8 cellular contexts compared by ENCODE assay signal in genomic region chr6:129621252-129621651, GRCh38.
DNase-seq lines count a peak whose midpoint lies in the region; ATAC-seq, FAIRE-seq and TF ChIP-seq lines count a peak whose summit lies in the region.

No MANE protein-coding gene starts in this region.

- FAIRE-seq in small intestine (lab: Jason Lieb, UNC), result no peak

- ATAC-seq in body of pancreas (peak; percentile 31), HG03175 (IDR thresholded peaks at IDR 0.05; ENCODE audit: unreplicated experiment) (no peak)

- POLR2A ChIA-PET in OCI-LY7 (lab: Charles Lee), result interaction anchor here (1.2 kb wide), 1 partner anchor 10 kb away, joined by 3 read pairs; no protein-coding TSS in a partner anchor

- WGBS in body of pancreas, 2 donors, result 84 to 85% methylated on average over 4 of the region's 4 CpGs
- 91 to 96% (median 92%) methylated on average over 4 of the region's 4 CpGs for WGBS in small intestine, 3 donors

- intact Hi-C loops in OCI-LY7 (cut with micrococcal nuclease; ENCODE audit: unreplicated experiment) (no loop called here), body of pancreas (cut with DNase I) (no loop called here)

- H4K20me1 ChIP-seq in OCI-LY7 (ENCODE audit: insufficient read depth, low read length), result no peaks in the 10 kb centered on the region

- no TSS peak for BruUV-seq in OCI-LY7 (replicated peaks; lab: Mats Ljungman, UMichigan)

- TF ChIP-seq CTCF in GM12875 (IDR thresholded peaks at IDR 0.05; ENCODE audit: borderline replicate concordance, insufficient read depth, low read depth, low read length) (peak; percentile 33; the same call in 1 of the 2 replicates), OCI-LY7 (conservative IDR thresholded peaks at IDR 0.05; ENCODE audit: low read length) (peak; percentile 68), body of pancreas (IDR thresholded peaks at IDR 0.05) (peak in 4 of 7 experiments; percentile 28 to 51 (median 40))

- no peaks in the 10 kb centered on the region for H3K79me2 ChIP-seq in OCI-LY7 (ENCODE audit: insufficient read depth, low read depth, low read length)

- no peaks in the 10 kb centered on the region for H3K9me3 ChIP-seq in OCI-LY7 (ENCODE audit: low read length)
- no peaks in the 10 kb centered on the region for H3K9me3 ChIP-seq in body of pancreas
- H3K9me3 ChIP-seq in small intestine (ENCODE audit: control insufficient read depth, low read depth), result no peaks in the 10 kb centered on the region

- DNase-seq in OCI-LY7 (ENCODE audit: low spot score), result peak; percentile 16
- peak in 3 of 4 donors; percentile 19 to 52 (median 41) for DNase-seq in body of pancreas
- peak; percentile 42 for DNase-seq in small intestine
- no peak for DNase-seq in NCI-H510A (lab: John Stamatoyannopoulos, UW)
- no peak for DNase-seq in NCI-H187 (lab: John Stamatoyannopoulos, UW)
- DNase-seq in NCI-H1105 (lab: John Stamatoyannopoulos, UW), result no peak

- no peaks in the 10 kb centered on the region for H3K9me2 ChIP-seq in OCI-LY7 (ENCODE audit: insufficient read depth, low read length)

- H3K27me3 ChIP-seq in body of pancreas (no peaks in the 10 kb centered on the region), small intestine (ENCODE audit: control insufficient read depth in 2 of 2, insufficient read depth in 2 of 2, low read length in 2 of 2) (no peaks in the 10 kb centered on the region)

- no peak overlapping the region for H3K27ac ChIP-seq in OCI-LY7 (ENCODE audit: low read depth, low read length, poor library complexity, severe bottlenecking)
- no peak overlapping the region for H3K27ac ChIP-seq in body of pancreas
- H3K27ac ChIP-seq in small intestine (ENCODE audit: low read depth in 1 of 2, low read length in 1 of 2), result no peak overlapping the region

- CTCF ChIA-PET in OCI-LY7 (lab: Charles Lee; ENCODE audit: unreplicated experiment), result no interaction called here

- no peak overlapping the region for H3K4me2 ChIP-seq in OCI-LY7 (ENCODE audit: low read length)

- no peak for TF ChIP-seq POLR2A in body of pancreas (IDR thresholded peaks at IDR 0.05)

- H3K36me3 ChIP-seq in OCI-LY7 (ENCODE audit: insufficient read depth, low read length) (no peaks in the 10 kb centered on the region), body of pancreas (replicated peaks in 1 of 2; ENCODE audit: insufficient read depth in 1 of 2, low read depth in 2 of 2) (peaks cover 0 to 1% of the 10 kb centered on the region in 2 donors), small intestine (ENCODE audit: control insufficient read depth in 2 of 2, insufficient read depth in 2 of 2, low read length in 2 of 2) (peaks cover 0 to 2% of the 10 kb centered on the region in 2 donors)

- H3K4me1 ChIP-seq in OCI-LY7 (ENCODE audit: insufficient read depth, low read length, poor library complexity, severe bottlenecking), result no peaks in the 10 kb centered on the region
- no peaks in the 10 kb centered on the region for H3K4me1 ChIP-seq in body of pancreas
- no peaks in the 10 kb centered on the region for H3K4me1 ChIP-seq in small intestine (ENCODE audit: control insufficient read depth in 2 of 2, insufficient read depth in 1 of 2, low read depth in 1 of 2, low read length in 1 of 2)

- no peak overlapping the region for H2AFZ ChIP-seq in OCI-LY7 (ENCODE audit: low read length)

- H3K4me3 ChIP-seq in GM12875 (ENCODE audit: low read depth, low read length), result no peak overlapping the region
- H3K4me3 ChIP-seq in OCI-LY7 (ENCODE audit: low read depth, low read length, poor library complexity, severe bottlenecking), result no peak overlapping the region
- H3K4me3 ChIP-seq in body of pancreas, result no peak overlapping the region
- no peak overlapping the region for H3K4me3 ChIP-seq in small intestine (ENCODE audit: low read depth in 1 of 2, low read length in 2 of 2)

Comparison
In these comparisons a context has a peak if more than half of its experiments do, and no peak if none do; other contexts are left out.
1. DNase-seq: peak in OCI-LY7 (single experiment), body of pancreas (3 of 4) and small intestine (single experiment); none in NCI-H510A (single experiment), NCI-H187 (0 of 2) and NCI-H1105 (single experiment).
2. Peak in every context shown above with its lines, with median percentiles within 50 percentile points of each other: CTCF ChIP-seq.